Comparison of ENCODE assay signal across 2 cellular contexts in the genomic region with DNA sequence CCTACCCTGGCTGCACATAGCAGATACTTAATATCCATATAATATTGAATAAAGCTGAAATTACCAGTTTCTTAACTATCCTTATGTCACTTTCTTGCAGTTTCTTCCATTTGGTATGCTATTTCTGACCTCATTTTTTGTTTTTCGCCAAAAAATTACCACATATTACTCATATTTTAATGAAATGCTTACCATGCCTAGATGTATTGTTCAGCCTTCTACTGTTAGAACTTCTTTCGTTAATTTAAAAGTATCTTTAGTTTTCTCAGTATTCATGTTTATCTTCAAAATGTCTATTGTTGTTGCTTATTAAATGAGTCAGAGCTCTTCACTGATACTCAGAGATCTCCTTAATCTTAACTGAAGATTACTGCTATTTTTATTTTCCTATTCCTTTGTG.
TF ChIP-seq lines count a peak whose summit lies in the region.

No MANE protein-coding gene starts in this region.

TF ChIP-seq in SK-N-SH, 30 proteins besides CTCF, POLR2A, EP300 and RAD21:
- TF ChIP-seq NRF1 (IDR thresholded peaks at IDR 0.05; ENCODE audit: low read depth, low read length): no peak
- TF ChIP-seq POLR2AphosphoS5 (IDR thresholded peaks at IDR 0.05; ENCODE audit: low read depth, low read length): no peak
- TF ChIP-seq NFIC (IDR thresholded peaks at IDR 0.05; ENCODE audit: borderline replicate concordance): no peak
- TF ChIP-seq, protein P1, sequence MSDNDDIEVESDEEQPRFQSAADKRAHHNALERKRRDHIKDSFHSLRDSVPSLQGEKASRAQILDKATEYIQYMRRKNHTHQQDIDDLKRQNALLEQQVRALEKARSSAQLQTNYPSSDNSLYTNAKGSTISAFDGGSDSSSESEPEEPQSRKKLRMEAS (IDR thresholded peaks at IDR 0.05; ENCODE audit: low read depth): no peak
- no peak for TF ChIP-seq TEAD4 (IDR thresholded peaks at IDR 0.05; ENCODE audit: borderline replicate concordance, insufficient read depth)
- TF ChIP-seq SMC3 (IDR thresholded peaks at IDR 0.05; ENCODE audit: low read depth, low read length): no peak
- TF ChIP-seq RFX5 (IDR thresholded peaks at IDR 0.05; ENCODE audit: low read length): no peak
- no peak for TF ChIP-seq GABPA (IDR thresholded peaks at IDR 0.05; ENCODE audit: low read depth)
- TF ChIP-seq, protein P2, sequence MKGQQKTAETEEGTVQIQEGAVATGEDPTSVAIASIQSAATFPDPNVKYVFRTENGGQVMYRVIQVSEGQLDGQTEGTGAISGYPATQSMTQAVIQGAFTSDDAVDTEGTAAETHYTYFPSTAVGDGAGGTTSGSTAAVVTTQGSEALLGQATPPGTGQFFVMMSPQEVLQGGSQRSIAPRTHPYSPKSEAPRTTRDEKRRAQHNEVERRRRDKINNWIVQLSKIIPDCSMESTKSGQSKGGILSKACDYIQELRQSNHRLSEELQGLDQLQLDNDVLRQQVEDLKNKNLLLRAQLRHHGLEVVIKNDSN (IDR thresholded peaks at IDR 0.05; ENCODE audit: borderline replicate concordance, low read depth): no peak
- no peak for TF ChIP-seq FOXJ3 (CRISPR knock-in tag; IDR thresholded peaks at IDR 0.05)
- TF ChIP-seq, protein P3, sequence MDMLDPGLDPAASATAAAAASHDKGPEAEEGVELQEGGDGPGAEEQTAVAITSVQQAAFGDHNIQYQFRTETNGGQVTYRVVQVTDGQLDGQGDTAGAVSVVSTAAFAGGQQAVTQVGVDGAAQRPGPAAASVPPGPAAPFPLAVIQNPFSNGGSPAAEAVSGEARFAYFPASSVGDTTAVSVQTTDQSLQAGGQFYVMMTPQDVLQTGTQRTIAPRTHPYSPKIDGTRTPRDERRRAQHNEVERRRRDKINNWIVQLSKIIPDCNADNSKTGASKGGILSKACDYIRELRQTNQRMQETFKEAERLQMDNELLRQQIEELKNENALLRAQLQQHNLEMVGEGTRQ (IDR thresholded peaks at IDR 0.05; ENCODE audit: borderline replicate concordance, low read depth, low read length): no peak

TF ChIP-seq in endothelial cell of umbilical vein, 7 proteins besides CTCF, POLR2A, EP300 and RAD21:
- no peak for TF ChIP-seq MYC (IDR thresholded peaks at IDR 0.05; ENCODE audit: low read depth, low read length)
- TF ChIP-seq FOS (IDR thresholded peaks at IDR 0.05; ENCODE audit: borderline replicate concordance, insufficient read depth, low read length): no peak
- no peak for TF ChIP-seq GATA2 (IDR thresholded peaks at IDR 0.05; ENCODE audit: insufficient read depth, insufficient read length, low read depth, low read length)
- TF ChIP-seq POLR2AphosphoS5 (IDR thresholded peaks at IDR 0.05; ENCODE audit: insufficient read depth, low read depth, low read length): no peak
- TF ChIP-seq JUN (IDR thresholded peaks at IDR 0.05; ENCODE audit: borderline replicate concordance, insufficient read depth, insufficient read length, low read depth): no peak
- TF ChIP-seq, protein P1 (IDR thresholded peaks at IDR 0.05; ENCODE audit: insufficient read depth, insufficient read length): no peak
- TF ChIP-seq EZH2 (IDR thresholded peaks at IDR 0.05; ENCODE audit: borderline replicate concordance, low read depth, low read length, severe bottlenecking): no peak
